In the genomic region with DNA sequence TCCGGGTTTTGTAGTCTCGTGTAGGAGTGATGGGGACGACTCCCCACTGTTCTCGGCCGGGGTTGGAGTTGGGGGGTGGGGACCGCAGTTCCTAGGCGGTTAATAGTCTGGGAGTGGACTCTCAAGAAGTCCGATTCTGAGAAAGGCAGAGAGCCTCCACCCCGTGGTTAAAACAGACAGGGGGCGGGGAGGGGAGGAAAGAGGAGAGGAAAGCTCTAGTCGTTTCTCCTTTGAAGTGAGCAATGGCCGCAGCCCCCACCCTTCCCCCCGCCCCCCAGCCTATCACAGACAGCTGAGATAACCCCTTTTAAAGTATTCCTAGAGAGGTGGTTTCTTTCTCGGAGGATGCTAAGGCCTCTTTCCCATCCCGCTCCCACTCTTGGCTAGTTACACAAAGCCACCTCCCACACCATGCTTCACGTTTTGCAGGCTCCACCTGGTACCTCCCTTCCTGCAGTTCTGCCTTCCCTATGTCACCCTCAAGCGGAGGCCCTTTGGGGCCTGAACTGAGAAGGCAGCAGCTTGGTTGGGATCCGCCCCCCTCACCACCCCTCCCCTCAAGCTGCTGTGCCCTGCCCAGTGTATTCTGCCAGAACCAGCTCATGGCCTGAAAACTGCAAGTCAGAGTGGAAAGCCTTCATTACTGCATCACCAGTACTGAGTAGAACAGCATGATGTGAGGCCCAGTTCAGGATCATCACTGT, we compare ENCODE assay signal across 8 cellular contexts. TPM values are rescaled to one million over a fixed set of nuclear protein-coding genes. Genes with fewer than 3 reads are reported as not detected.
DNase-seq lines count a peak whose midpoint lies in the region; ATAC-seq and TF ChIP-seq lines count a peak whose summit lies in the region.

No MANE protein-coding gene starts in this region.

- H3K36me3 Mint-ChIP-seq in chondrocyte (ENCODE audit: low read depth): peaks cover 21% of the 10 kb centered on the region

- H3K27me3 ChIP-seq in HUES64 (ENCODE audit: insufficient read depth, low read length) (no peaks in the 10 kb centered on the region), liver (ENCODE audit: control insufficient read depth in 4 of 4, insufficient read depth in 4 of 4, low read length in 3 of 4) (no peaks in the 10 kb centered on the region)

- H3K9me3 ChIP-seq in HUES64 (ENCODE audit: insufficient read depth, low read depth, low read length): no peaks in the 10 kb centered on the region
- no peaks in the 10 kb centered on the region for H3K9me3 ChIP-seq in liver (ENCODE audit: control insufficient read depth in 4 of 4, low read length in 3 of 4)

- H3K9ac ChIP-seq in HUES64 (ENCODE audit: low read depth, low read length): peak overlapping the region; percentile 57; the same call in 1 of the 2 replicates
- H3K9ac ChIP-seq in liver (ENCODE audit: low read depth in 1 of 2, low read length in 2 of 2): peak overlapping the region in 1 of 2 donors; percentile 21

- no peaks in the 10 kb centered on the region for H3K27me3 Mint-ChIP-seq in chondrocyte (ENCODE audit: low read depth)

- H3K27ac Mint-ChIP-seq in chondrocyte (ENCODE audit: unreplicated experiment): peak overlapping the region; percentile 99

- 3% methylated on average over 16 of the region's 18 CpGs for WGBS in HUES64
- WGBS in liver: 5% methylated on average over 18 of the region's 18 CpGs

- TF ChIP-seq RAD21 in liver (IDR thresholded peaks at IDR 0.05): no peak

- no peaks in the 10 kb centered on the region for H3K9me3 Mint-ChIP-seq in chondrocyte (ENCODE audit: low read depth)

- TF ChIP-seq CTCF in WI38 (IDR thresholded peaks at IDR 0.05; ENCODE audit: low read depth, low read length) (no peak), chondrocyte (IDR thresholded peaks at IDR 0.05) (no peak), liver (IDR thresholded peaks at IDR 0.05; ENCODE audit: low read depth, low read length, missing input control) (no peak)

- H3K4me3 ChIP-seq in HUES64 (ENCODE audit: low read length): peak overlapping the region; percentile 70
- peak overlapping the region; percentile 65 for H3K4me3 ChIP-seq in WI38 (ENCODE audit: low read depth, low read length)
- peak overlapping the region; percentile 34 to 73 (median 64) for H3K4me3 ChIP-seq in liver (ENCODE audit: low read depth in 1 of 3, low read length in 3 of 3)

- H3K4me3 Mint-ChIP-seq in chondrocyte (ENCODE audit: unreplicated experiment): peak overlapping the region; percentile 94

- no peak for ATAC-seq in GM21528 (IDR thresholded peaks at IDR 0.05; ENCODE audit: low FRiP score, unreplicated experiment)
- ATAC-seq in HG02571 (IDR thresholded peaks at IDR 0.05; ENCODE audit: unreplicated experiment): no peak

- H3K36me3 ChIP-seq in HUES64 (ENCODE audit: insufficient read depth, low read length): peaks cover 50% of the 10 kb centered on the region
- peaks cover 7 to 23% (median 14%) of the 10 kb centered on the region in 4 donors for H3K36me3 ChIP-seq in liver (ENCODE audit: control insufficient read depth in 4 of 4, insufficient read depth in 3 of 4, low read depth in 1 of 4, low read length in 3 of 4)

- peaks cover 10% of the 10 kb centered on the region for H3K4me1 ChIP-seq in HUES64 (ENCODE audit: insufficient read depth, low read length)
- peaks cover 7 to 23% (median 13%) of the 10 kb centered on the region in 4 donors for H3K4me1 ChIP-seq in liver (ENCODE audit: control insufficient read depth in 4 of 4, insufficient read depth in 4 of 4, low read length in 3 of 4)

- DNase-seq in C1 segment of cervical spinal cord (lab: John Stamatoyannopoulos, UW): peak in 8 of 14 donors; percentile 50 to 72 (median 60)
- no peak for DNase-seq in chondrocyte (ENCODE audit: low spot score)
- DNase-seq in stimulated activated CD4-positive, alpha-beta T cell treated with anti-CD3 and anti-CD28 coated beads, TNF-alpha, amount 100 ng/mL, for 48 hours (ENCODE audit: low read depth in 3 of 3): peak; percentile 49 to 76 (median 73)

- H3K4me1 Mint-ChIP-seq in chondrocyte (ENCODE audit: low read depth): peaks cover 37% of the 10 kb centered on the region

- H3K27ac ChIP-seq in HUES64 (ENCODE audit: low read depth, low read length) (peak overlapping the region; percentile 57; the same call in 1 of the 2 replicates), liver (ENCODE audit: low read depth in 1 of 2, low read length in 2 of 2) (peak overlapping the region in 1 of 2 donors; percentile 47)

TF ChIP-seq in liver, 16 proteins besides CTCF, POLR2A, EP300 and RAD21:
- TF ChIP-seq JUND (IDR thresholded peaks at IDR 0.05): no peak
- TF ChIP-seq NR2F2 (IDR thresholded peaks at IDR 0.05): no peak
- TF ChIP-seq HNF4A (conservative IDR thresholded peaks at IDR 0.05): no peak
- no peak for TF ChIP-seq FOXA1 (IDR thresholded peaks at IDR 0.05)
- TF ChIP-seq MAX (IDR thresholded peaks at IDR 0.05): no peak
- TF ChIP-seq SP1 (IDR thresholded peaks at IDR 0.05): no peak
- no peak for TF ChIP-seq ZBTB33 (IDR thresholded peaks at IDR 0.05)
- no peak for TF ChIP-seq HNF4G (IDR thresholded peaks at IDR 0.05)
- no peak for TF ChIP-seq FOXA2 (IDR thresholded peaks at IDR 0.05)
- TF ChIP-seq, protein P1, sequence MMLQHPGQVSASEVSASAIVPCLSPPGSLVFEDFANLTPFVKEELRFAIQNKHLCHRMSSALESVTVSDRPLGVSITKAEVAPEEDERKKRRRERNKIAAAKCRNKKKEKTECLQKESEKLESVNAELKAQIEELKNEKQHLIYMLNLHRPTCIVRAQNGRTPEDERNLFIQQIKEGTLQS (IDR thresholded peaks at IDR 0.05): no peak
- no peak for TF ChIP-seq RXRA (IDR thresholded peaks at IDR 0.05)
- TF ChIP-seq GABPA (IDR thresholded peaks at IDR 0.05 in 1 of 2, conservative IDR thresholded peaks at IDR 0.05 in 1 of 2): no peak
- no peak for TF ChIP-seq TAF1 (conservative IDR thresholded peaks at IDR 0.05)
- TF ChIP-seq EGR1 (IDR thresholded peaks at IDR 0.05; ENCODE audit: low read depth in 2 of 2): no peak
- no peak for TF ChIP-seq YY1 (IDR thresholded peaks at IDR 0.05)
- no peak for TF ChIP-seq REST (IDR thresholded peaks at IDR 0.05)

RNA-seq across cellular contexts. Expression of gene USP5, which starts 0.9 kb away (rescaled TPM):
- polyA plus RNA-seq in HUES64 (2013, experiment 1 of 2): 69.7 TPM
- polyA plus RNA-seq in HUES64 (2013, experiment 2 of 2): 67.6 TPM
- total RNA-seq in chondrocyte (103 to 147 TPM (median 106 TPM) in 3 replicates), liver (10 to 100 TPM; 39.8 to 41.0 TPM)
- 10 to 100 TPM; 15.2 to 31.6 TPM for polyA plus RNA-seq in liver

RNA-seq across cellular contexts. Expression of gene CDCA3, which starts 1.7 kb away (rescaled TPM):
- polyA plus RNA-seq in HUES64 (2013, experiment 1 of 2): 47.6 TPM
- polyA plus RNA-seq in HUES64 (2013, experiment 2 of 2): 50.7 TPM
- total RNA-seq in chondrocyte: 4.1 to 7.5 TPM (median 5.6 TPM) in 3 replicates
- total RNA-seq in liver: 10 to 100 TPM in 1 of 2 donors, under 1 TPM in 1; 0.25 to 26.0 TPM
- polyA plus RNA-seq in liver: 1 to 10 TPM; 1.3 to 3.9 TPM

RNA-seq across cellular contexts. Expression of gene GNB3, which starts 12.1 kb away (rescaled TPM):
- 6.4 TPM for polyA plus RNA-seq in HUES64 (2013, experiment 1 of 2)
- polyA plus RNA-seq in HUES64 (2013, experiment 2 of 2): 4.9 TPM
- total RNA-seq in chondrocyte (10.2 to 11.5 TPM (median 10.9 TPM) in 3 replicates), liver (under 1 TPM in 1 of 2 donors, not detected in 1; under 0.01 TPM)
- under 1 TPM in 1 of 2 donors, not detected in 1; 0.12 TPM for polyA plus RNA-seq in liver

RNA-seq across cellular contexts. Expression of gene TPI1, which starts 14.5 kb away (rescaled TPM):
- 868 TPM for polyA plus RNA-seq in HUES64 (2013, experiment 1 of 2)
- 943 TPM for polyA plus RNA-seq in HUES64 (2013, experiment 2 of 2)
- total RNA-seq in chondrocyte: 430 to 562 TPM (median 551 TPM) in 3 replicates
- 100 to 1,000 TPM; 190 to 252 TPM for total RNA-seq in liver
- 100 to 1,000 TPM; 540 to 547 TPM for polyA plus RNA-seq in liver

RNA-seq across cellular contexts. Expression of gene SPSB2, which starts 20.3 kb away (rescaled TPM):
- polyA plus RNA-seq in HUES64 (2013, experiment 1 of 2): 10.5 TPM
- 9.4 TPM for polyA plus RNA-seq in HUES64 (2013, experiment 2 of 2)
- 7.6 to 11.8 TPM (median 7.9 TPM) in 3 replicates for total RNA-seq in chondrocyte
- total RNA-seq in liver: 1 to 10 TPM; 3.2 to 4.3 TPM
- polyA plus RNA-seq in liver: 1 to 10 TPM; 3.9 to 4.6 TPM

Comparison
In these comparisons a context has a peak if more than half of its experiments do, and no peak if none do; other contexts are left out.
1. RNA of gene GNB3, which starts 12.1 kb away (total RNA-seq): 10.2 to 11.5 TPM in chondrocyte; under 0.01 TPM in liver; every median in the first group is over 10 times any median in the second.
2. Peak in every context shown above with its lines, with median percentiles within 50 percentile points of each other: H3K4me3 ChIP-seq.